Comparison of ENCODE assay signal across 36 cellular contexts in genomic region chr16:22161401-22161800, GRCh38. TPM values are rescaled to one million over a fixed set of nuclear protein-coding genes. Genes with fewer than 3 reads are reported as not detected.
"Had no signal": no experiment of that assay in that cellular context is flagged by ENCODE, and none has a peak within 500 bp of the region (broad histone marks: within the 10 kb centered on the region; RNA-seq: fewer than 3 reads in every experiment).

No MANE protein-coding gene starts in this region.

- H3K36me3 Mint-ChIP-seq: activated naive CD8-positive, alpha-beta T cell treated with anti-CD3 and anti-CD28 coated beads, Interleukin-2, amount 10 ng/mL, durations not matched to agents 7 days and 5 days; stimulated activated effector memory CD8-positive, alpha-beta T cell treated with anti-CD3 and anti-CD28 coated beads, Interleukin-12 subunit alpha, Interleukin-12 subunit beta, amount 100 ng/mL, for 72 hours had no signal

- H3K27ac Mint-ChIP-seq: activated naive CD8-positive, alpha-beta T cell treated with anti-CD3 and anti-CD28 coated beads, Interleukin-2, amount 10 ng/mL, durations not matched to agents 7 days and 5 days; activated T-helper 1 cell treated with anti-CD3 and anti-CD28 coated beads, Interleukin-12 subunit alpha, Interleukin-12 subunit beta, Interleukin-2, Interleukin-4 antibody, amounts not matched to agents 30 ng/mL and 10 ng/mL and 1 ng/mL, durations not matched to agents 14 hours and 24 hours and 36 hours; effector memory CD8-positive, alpha-beta T cell; stimulated activated effector memory CD8-positive, alpha-beta T cell treated with anti-CD3 and anti-CD28 coated beads, Interleukin-12 subunit alpha, Interleukin-12 subunit beta, amount 100 ng/mL, for 72 hours had no signal

- ATAC-seq: gastrocnemius medialis, left cardiac atrium, left ventricle myocardium superior had no signal

- H3K4me3 Mint-ChIP-seq: activated naive CD8-positive, alpha-beta T cell treated with anti-CD3 and anti-CD28 coated beads, Interleukin-2, amount 10 ng/mL, durations not matched to agents 7 days and 5 days; activated T-helper 1 cell treated with anti-CD3 and anti-CD28 coated beads, Interleukin-12 subunit alpha, Interleukin-12 subunit beta, Interleukin-2, Interleukin-4 antibody, amounts not matched to agents 30 ng/mL and 10 ng/mL and 1 ng/mL, durations not matched to agents 14 hours and 24 hours and 36 hours; neural crest cell had no signal

- DNase-seq: activated CD4-positive, alpha-beta T cell treated with anti-CD3 and anti-CD28 coated beads for 48 hours; activated CD4-positive, alpha-beta T cell treated with anti-CD3 and anti-CD28 coated beads, Interleukin-2, amount 50 U/mL, for 48 hours; activated CD8-positive, alpha-beta memory T cell treated with anti-CD3 and anti-CD28 coated beads, Interleukin-2, amount 50 U/mL, for 4 hours; activated gamma-delta T cell; activated naive CD8-positive, alpha-beta T cell treated with anti-CD3 and anti-CD28 coated beads, Interleukin-2, amount 10 ng/mL, durations not matched to agents 7 days and 5 days; activated T-cell treated with anti-CD3 and anti-CD28 coated beads, Interleukin-2, amount 50 U/mL, for 1 hour; amniotic stem cell; caudate nucleus; cortex of kidney; erythroblast; gastrocnemius medialis; left cardiac atrium; left ventricle myocardium superior; mucosa of descending colon; nucleus accumbens; pancreas; retina; sigmoid colon; small intestine; stimulated activated CD4-positive, alpha-beta T cell treated with anti-CD3 and anti-CD28 coated beads, Interleukin-4, amount 100 ng/mL, for 24 hours; stomach; T-helper 1 cell; T-helper 9 cell; thyroid gland; upper lobe of right lung had no signal

- H3K4me1 Mint-ChIP-seq: activated naive CD8-positive, alpha-beta T cell treated with anti-CD3 and anti-CD28 coated beads, Interleukin-2, amount 10 ng/mL, durations not matched to agents 7 days and 5 days; neural crest cell had no signal

- H3K9me3 Mint-ChIP-seq: activated T-helper 1 cell treated with anti-CD3 and anti-CD28 coated beads, Interleukin-12 subunit alpha, Interleukin-12 subunit beta, Interleukin-2, Interleukin-4 antibody, amounts not matched to agents 30 ng/mL and 10 ng/mL and 1 ng/mL, durations not matched to agents 14 hours and 24 hours and 36 hours; effector memory CD8-positive, alpha-beta T cell; stimulated activated effector memory CD8-positive, alpha-beta T cell treated with anti-CD3 and anti-CD28 coated beads, Interleukin-12 subunit alpha, Interleukin-12 subunit beta, amount 100 ng/mL, for 72 hours had no signal

RNA-seq across cellular contexts. Expression of gene SDR42E2, which starts 0.9 kb away (rescaled TPM):
- total RNA-seq: activated CD8-positive, alpha-beta memory T cell treated with anti-CD3 and anti-CD28 coated beads for 36 hours; activated T-helper 1 cell treated with anti-CD3 and anti-CD28 coated beads, Interleukin-12 subunit alpha, Interleukin-12 subunit beta, Interleukin-2, Interleukin-4 antibody, amounts not matched to agents 30 ng/mL and 10 ng/mL and 1 ng/mL, durations not matched to agents 14 hours and 24 hours and 36 hours; astrocyte; chondrocyte; gastrocnemius medialis; hepatocyte; left cardiac atrium; left ventricle myocardium superior; mesenteric fat pad; mucosa of descending colon; myocyte; neural crest cell; pancreas; prostate gland; sigmoid colon; stomach; thyroid gland had no signal
